ENCODE assay signal across 9 cellular contexts in genomic region chr1:172449585-172450523, GRCh38. TPM values are rescaled to one million over a fixed set of nuclear protein-coding genes. Genes with fewer than 3 reads are reported as not detected.
A peak's percentile ranks its signal among the peaks of the same experiment; 100 is the strongest.
DNase-seq lines count a peak whose midpoint lies in the region; ATAC-seq and TF ChIP-seq lines count a peak whose summit lies in the region.
"Had no signal": no experiment of that assay in that cellular context is flagged by ENCODE, and none has a peak within 500 bp of the region (broad histone marks: within the 10 kb centered on the region; RNA-seq: fewer than 3 reads in every experiment).

No MANE protein-coding gene starts in this region.

- no peaks in the 10 kb centered on the region for H3K9me3 Mint-ChIP-seq in stimulated activated naive CD8-positive, alpha-beta T cell treated with anti-CD3 and anti-CD28 coated beads, Interleukin-15, amount 100 ng/mL, for 72 hours

- H3K4me1 Mint-ChIP-seq in stimulated activated naive CD8-positive, alpha-beta T cell treated with anti-CD3 and anti-CD28 coated beads, Interleukin-15, amount 100 ng/mL, for 72 hours = peaks cover 26% of the 10 kb centered on the region

- no peaks in the 10 kb centered on the region for H3K27me3 Mint-ChIP-seq in stimulated activated naive CD8-positive, alpha-beta T cell treated with anti-CD3 and anti-CD28 coated beads, Interleukin-15, amount 100 ng/mL, for 72 hours

- DNase-seq in stimulated activated CD4-positive, alpha-beta T cell treated with anti-CD3 and anti-CD28 coated beads, Interleukin-2, amount 100 ng/mL, for 48 hours = peak; percentile 25 to 36
- no peak for DNase-seq in stimulated activated CD4-positive, alpha-beta T cell treated with anti-CD3 and anti-CD28 coated beads, Interleukin-4, amount 100 ng/mL, for 4 hours
- DNase-seq in LNCaP clone FGC (ENCODE audit: low read depth) (no peak), SKM-1 (lab: John Stamatoyannopoulos, UW; ENCODE audit: unreplicated experiment) (peak; percentile 90), cerebellar cortex (ENCODE audit: low spot score) (peak; percentile 58), left colon (peak; percentile 47 to 54)
- DNase-seq in stimulated activated naive CD8-positive, alpha-beta T cell treated with anti-CD3 and anti-CD28 coated beads, Interleukin-15, amount 100 ng/mL, for 72 hours = peak; percentile 23 to 34

- no peak overlapping the region for H3K4me3 ChIP-seq in LNCaP clone FGC (ENCODE audit: low read depth, low read length)

- peak overlapping the region in 1 of 2 donors; percentile 23 for H3K4me3 Mint-ChIP-seq in stimulated activated naive CD8-positive, alpha-beta T cell treated with anti-CD3 and anti-CD28 coated beads, Interleukin-15, amount 100 ng/mL, for 72 hours

- peak; percentile 76 for TF ChIP-seq CTCF in LNCaP clone FGC (IDR thresholded peaks at IDR 0.05; ENCODE audit: control insufficient read depth, extremely low read depth, insufficient read depth)

- ATAC-seq in GM21825 (IDR thresholded peaks at IDR 0.05; ENCODE audit: unreplicated experiment) = peak; percentile 64
- ATAC-seq in left colon = peak; percentile 79
- ATAC-seq in stimulated activated naive CD8-positive, alpha-beta T cell treated with anti-CD3 and anti-CD28 coated beads, Interleukin-15, amount 100 ng/mL, for 72 hours = peak; percentile 53

- intact Hi-C loops in left colon (cut with DNase I, micrococcal nuclease) = loop anchor here in 1 of 2 donors (10.0 kb wide), 2 partner anchors 275 to 645 kb away; no protein-coding TSS in a partner anchor

- H3K27ac Mint-ChIP-seq in stimulated activated naive CD8-positive, alpha-beta T cell treated with anti-CD3 and anti-CD28 coated beads, Interleukin-15, amount 100 ng/mL, for 72 hours = no peak overlapping the region

RNA-seq across cellular contexts. Expression of gene PIGC, which starts 6.0 kb away (rescaled TPM):
- total RNA-seq in left colon = 10 to 100 TPM; 22.9 to 24.1 TPM

RNA-seq across cellular contexts. Expression of gene C1orf105, which starts 29.4 kb away (rescaled TPM):
- total RNA-seq in left colon = not detected
- total RNA-seq: mononuclear cell had no signal

Comparison
In these comparisons a context has a peak if more than half of its experiments do, and no peak if none do; other contexts are left out.
1. DNase-seq: peak in stimulated activated CD4-positive, alpha-beta T cell treated with anti-CD3 and anti-CD28 coated beads, Interleukin-2, amount 100 ng/mL, for 48 hours (2 of 2), SKM-1 (single experiment), cerebellar cortex (single experiment), left colon (2 of 2) and stimulated activated naive CD8-positive, alpha-beta T cell treated with anti-CD3 and anti-CD28 coated beads, Interleukin-15, amount 100 ng/mL, for 72 hours (2 of 2); none in stimulated activated CD4-positive, alpha-beta T cell treated with anti-CD3 and anti-CD28 coated beads, Interleukin-4, amount 100 ng/mL, for 4 hours (0 of 2) and LNCaP clone FGC (single experiment).
2. Peak in every context shown above with its lines, with median percentiles within 50 percentile points of each other: ATAC-seq.